Comparison of ENCODE assay signal across 11 cellular contexts in genomic region chr1:185991266-185991665, GRCh38.
"Had no signal": no experiment of that assay in that cellular context is flagged by ENCODE, and none has a peak within 500 bp of the region (broad histone marks: within the 10 kb centered on the region; RNA-seq: fewer than 3 reads in every experiment).

No MANE protein-coding gene starts in this region.

- FAIRE-seq: H1, H54, HepG2 had no signal

- H3K9me3 Mint-ChIP-seq: GM23338, H9, HFFc6, IgD-negative memory B cell had no signal

- ATAC-seq: GM23338, HepG2 had no signal

- H3K4me3 Mint-ChIP-seq: GM23338, H9, HFFc6, IgD-negative memory B cell had no signal

- H3K4me3 ChIP-seq: GM23338 had no signal

- H3K27ac Mint-ChIP-seq: GM23338, H9, HFFc6, IgD-negative memory B cell had no signal

- DNase-seq: H9, HCEC 1CT, HFFc6, KBM-7 had no signal

- H3K36me3 Mint-ChIP-seq: IgD-negative memory B cell had no signal

- H3K27ac ChIP-seq: HL-60, KMS-11 had no signal

- H3K4me2 ChIP-seq: GM23338, KMS-11 had no signal

- H3K4me1 Mint-ChIP-seq: GM23338, H9 had no signal

- H3K27me3 Mint-ChIP-seq: IgD-negative memory B cell had no signal
